1 cellular context compared by ENCODE assay signal in genomic region chr14:39442293-39442692, GRCh38.
TF ChIP-seq lines count a peak whose summit lies in the region.

No MANE protein-coding gene starts in this region.

TF ChIP-seq in IMR-90, 13 proteins besides CTCF, POLR2A, EP300 and RAD21:
- TF ChIP-seq RFX5 (IDR thresholded peaks at IDR 0.05; ENCODE audit: low read depth, low read length) (no peak), MAZ (IDR thresholded peaks at IDR 0.05; ENCODE audit: borderline replicate concordance, low read depth, low read length) (no peak), BHLHE40 (IDR thresholded peaks at IDR 0.05; ENCODE audit: low read depth, low read length) (no peak), MXI1 (IDR thresholded peaks at IDR 0.05; ENCODE audit: borderline replicate concordance, low read depth, low read length) (no peak), SMC3 (IDR thresholded peaks at IDR 0.05; ENCODE audit: low read depth, low read length) (no peak), USF2 (IDR thresholded peaks at IDR 0.05; ENCODE audit: low read depth, low read length) (no peak), NFE2L2 (IDR thresholded peaks at IDR 0.05; ENCODE audit: low read depth, low read length) (no peak), CHD1 (IDR thresholded peaks at IDR 0.05; ENCODE audit: low read depth, low read length) (no peak), MAFK (IDR thresholded peaks at IDR 0.05; ENCODE audit: low read depth, low read length) (no peak), RCOR1 (IDR thresholded peaks at IDR 0.05; ENCODE audit: insufficient replicate concordance, low read length) (no peak), ELK1 (IDR thresholded peaks at IDR 0.05; ENCODE audit: borderline replicate concordance, low read depth, low read length) (no peak), FOS (IDR thresholded peaks at IDR 0.05; ENCODE audit: low read depth, low read length) (no peak), CEBPB (IDR thresholded peaks at IDR 0.05; ENCODE audit: low read depth, low read length) (no peak)
